Comparison of ENCODE assay signal across 23 cellular contexts in the genomic region with DNA sequence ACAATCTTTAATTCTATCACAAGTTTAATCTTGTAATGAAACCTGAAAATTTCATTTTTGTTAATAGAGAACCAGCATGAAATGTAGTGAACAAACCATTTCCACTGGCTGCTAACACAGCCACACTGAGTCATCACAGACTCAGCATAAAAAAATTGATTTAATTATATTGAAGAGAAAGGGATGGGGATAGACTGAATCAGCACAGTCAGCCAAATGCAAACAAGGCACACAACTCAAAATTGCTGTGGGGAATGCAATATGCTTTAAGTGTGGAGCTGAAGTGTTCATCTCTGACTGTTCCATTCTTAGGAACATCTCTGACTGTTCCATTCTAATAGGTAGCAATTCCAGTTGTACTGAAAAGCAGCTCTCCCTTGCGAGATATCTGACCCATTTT.
DNase-seq lines count a peak whose midpoint lies in the region; ATAC-seq and TF ChIP-seq lines count a peak whose summit lies in the region.
"Had no signal": no experiment of that assay in that cellular context is flagged by ENCODE, and none has a peak within 500 bp of the region (broad histone marks: within the 10 kb centered on the region; RNA-seq: fewer than 3 reads in every experiment).

No MANE protein-coding gene starts in this region.

- intact Hi-C loops in esophagus muscularis mucosa (cut with DNase I) = no loop called here

- no peak for ATAC-seq in GM21529 (IDR thresholded peaks at IDR 0.05; ENCODE audit: unreplicated experiment)
- no peak for ATAC-seq in activated CD8-positive, alpha-beta memory T cell treated with anti-CD3 and anti-CD28 coated beads, Interleukin-2, amount 10 ng/mL, durations not matched to agents 7 days and 5 days
- ATAC-seq: left colon; naive thymus-derived CD8-positive, alpha-beta T cell; right cardiac atrium had no signal

- H3K4me1 ChIP-seq in esophagus muscularis mucosa = no peaks in the 10 kb centered on the region
- H3K4me1 ChIP-seq: adrenal gland, suprapubic skin, vagina had no signal

- no peak for TF ChIP-seq POLR2A in esophagus muscularis mucosa (IDR thresholded peaks at IDR 0.05; ENCODE audit: low read depth)

- in situ Hi-C loops in astrocyte of the cerebellum (cut with HindIII; ENCODE audit: low sequenced_read_pairs) = no loop called here

- H3K27ac ChIP-seq in esophagus muscularis mucosa (replicated peaks in 1 of 4) = no peak overlapping the region
- H3K27ac ChIP-seq: adrenal gland, SJSA1, suprapubic skin, vagina had no signal

- 71% methylated on average over 1 of the region's 1 CpG for WGBS in esophagus muscularis mucosa

- peaks cover 2% of the 10 kb centered on the region for H3K9me3 Mint-ChIP-seq in activated CD8-positive, alpha-beta memory T cell treated with anti-CD3 and anti-CD28 coated beads, Interleukin-2, amount 10 ng/mL, durations not matched to agents 7 days and 5 days (ENCODE audit: low read depth)

- peaks cover 0 to 15% (median 4%) of the 10 kb centered on the region in 4 donors for H3K9me3 ChIP-seq in esophagus muscularis mucosa
- H3K9me3 ChIP-seq: adrenal gland, SJSA1, vagina had no signal

- no peak overlapping the region for H3K4me3 Mint-ChIP-seq in activated CD8-positive, alpha-beta memory T cell treated with anti-CD3 and anti-CD28 coated beads, Interleukin-2, amount 10 ng/mL, durations not matched to agents 7 days and 5 days
- H3K4me3 Mint-ChIP-seq: CD4-positive, alpha-beta memory T cell; naive thymus-derived CD8-positive, alpha-beta T cell had no signal

- no peaks in the 10 kb centered on the region for H3K36me3 ChIP-seq in esophagus muscularis mucosa
- H3K36me3 ChIP-seq: adrenal gland, SJSA1, suprapubic skin, vagina had no signal

- no peaks in the 10 kb centered on the region for H3K27me3 Mint-ChIP-seq in activated CD8-positive, alpha-beta memory T cell treated with anti-CD3 and anti-CD28 coated beads, Interleukin-2, amount 10 ng/mL, durations not matched to agents 7 days and 5 days

- no peaks in the 10 kb centered on the region for H3K36me3 Mint-ChIP-seq in activated CD8-positive, alpha-beta memory T cell treated with anti-CD3 and anti-CD28 coated beads, Interleukin-2, amount 10 ng/mL, durations not matched to agents 7 days and 5 days
- H3K36me3 Mint-ChIP-seq: CD4-positive, alpha-beta memory T cell had no signal

- no peak for TF ChIP-seq EP300 in esophagus muscularis mucosa (IDR thresholded peaks at IDR 0.05)

- H3K4me3 ChIP-seq in AG10803 (ENCODE audit: low read length) = no peak overlapping the region
- no peak overlapping the region for H3K4me3 ChIP-seq in astrocyte of the cerebellum (ENCODE audit: low read depth, low read length)
- H3K4me3 ChIP-seq in esophagus muscularis mucosa = no peak overlapping the region
- H3K4me3 ChIP-seq: adrenal gland, SJSA1, suprapubic skin, vagina had no signal

- CTCF ChIA-PET in activated CD8-positive, alpha-beta memory T cell treated with anti-CD3 and anti-CD28 coated beads, Interleukin-2, amount 10 ng/mL, durations not matched to agents 7 days and 5 days (lab: Charles Lee) = no interaction called here

- TF ChIP-seq CTCF in AG10803 (conservative IDR thresholded peaks at IDR 0.05; ENCODE audit: low read length) = no peak
- TF ChIP-seq CTCF in astrocyte of the cerebellum (IDR thresholded peaks at IDR 0.05; ENCODE audit: low read depth, low read length, missing control alignments) = no peak
- no peak for TF ChIP-seq CTCF in esophagus muscularis mucosa (IDR thresholded peaks at IDR 0.05)

- no peak overlapping the region for H3K27ac Mint-ChIP-seq in activated CD8-positive, alpha-beta memory T cell treated with anti-CD3 and anti-CD28 coated beads, Interleukin-2, amount 10 ng/mL, durations not matched to agents 7 days and 5 days
- H3K27ac Mint-ChIP-seq: CD4-positive, alpha-beta memory T cell; naive thymus-derived CD8-positive, alpha-beta T cell had no signal

- DNase-seq in AG10803 (ENCODE audit: low read depth) = peak; percentile 51
- DNase-seq in LHCN-M2 (ENCODE audit: low read depth) = peak; percentile 54
- DNase-seq in astrocyte of the cerebellum (ENCODE audit: low read depth) = peak; percentile 39
- DNase-seq in glomerular visceral epithelial cell (ENCODE audit: extremely low spot score) = peak; percentile 12
- no peak for DNase-seq in globus pallidus (ENCODE audit: low spot score)
- no peak for DNase-seq in esophagus muscularis mucosa (ENCODE audit: extremely low spot score)
- DNase-seq in activated CD8-positive, alpha-beta memory T cell treated with anti-CD3 and anti-CD28 coated beads, Interleukin-2, amount 10 ng/mL, durations not matched to agents 7 days and 5 days = no peak
- DNase-seq: activated CD4-positive, alpha-beta T cell treated with anti-CD3 and anti-CD28 coated beads, Interleukin-2, amount 50 U/mL, for 48 hours; activated gamma-delta T cell; adrenal gland; caudate nucleus; CD4-positive, alpha-beta memory T cell; DMS79; left colon; MM.1S; naive thymus-derived CD8-positive, alpha-beta T cell; NCI-H1694; NCI-H774; right cardiac atrium had no signal

- H3K4me1 Mint-ChIP-seq in activated CD8-positive, alpha-beta memory T cell treated with anti-CD3 and anti-CD28 coated beads, Interleukin-2, amount 10 ng/mL, durations not matched to agents 7 days and 5 days = no peaks in the 10 kb centered on the region
- H3K4me1 Mint-ChIP-seq: CD4-positive, alpha-beta memory T cell; naive thymus-derived CD8-positive, alpha-beta T cell had no signal

- no peaks in the 10 kb centered on the region for H3K27me3 ChIP-seq in esophagus muscularis mucosa
- H3K27me3 ChIP-seq: adrenal gland, SJSA1, suprapubic skin, vagina had no signal

Comparison
In these comparisons a context has a peak if more than half of its experiments do, and no peak if none do; other contexts are left out.
1. DNase-seq: peak in AG10803 (single experiment), LHCN-M2 (single experiment), astrocyte of the cerebellum (single experiment) and glomerular visceral epithelial cell (single experiment); none in globus pallidus (single experiment), esophagus muscularis mucosa (single experiment) and activated CD8-positive, alpha-beta memory T cell treated with anti-CD3 and anti-CD28 coated beads, Interleukin-2, amount 10 ng/mL, durations not matched to agents 7 days and 5 days (single experiment).